14 cellular contexts compared by ENCODE assay signal in genomic region chr2:216151313-216152030, GRCh38. TPM values are rescaled to one million over a fixed set of nuclear protein-coding genes. Genes with fewer than 3 reads are reported as not detected.
DNase-seq lines count a peak whose midpoint lies in the region.
"Had no signal": no experiment of that assay in that cellular context is flagged by ENCODE, and none has a peak within 500 bp of the region (broad histone marks: within the 10 kb centered on the region; RNA-seq: fewer than 3 reads in every experiment).

No MANE protein-coding gene starts in this region.

- H3K4me1 Mint-ChIP-seq in activated CD4-positive, alpha-beta T cell treated with anti-CD3 and anti-CD28 coated beads, Interleukin-2, amount 10 ng/mL, durations not matched to agents 7 days and 5 days, result peaks cover 23% of the 10 kb centered on the region

- POLR2A ChIA-PET in activated CD4-positive, alpha-beta T cell treated with anti-CD3 and anti-CD28 coated beads, Interleukin-2, amount 10 ng/mL, durations not matched to agents 7 days and 5 days (lab: Charles Lee), result no interaction called here

- no peak overlapping the region for H3K4me3 Mint-ChIP-seq in activated CD4-positive, alpha-beta T cell treated with anti-CD3 and anti-CD28 coated beads, Interleukin-2, amount 10 ng/mL, durations not matched to agents 7 days and 5 days
- H3K4me3 Mint-ChIP-seq: activated CD8-positive, alpha-beta memory T cell treated with anti-CD3 and anti-CD28 coated beads, Interleukin-2, amount 10 ng/mL, durations not matched to agents 7 days and 5 days had no signal

- H3K9me3 Mint-ChIP-seq in activated CD4-positive, alpha-beta T cell treated with anti-CD3 and anti-CD28 coated beads, Interleukin-2, amount 10 ng/mL, durations not matched to agents 7 days and 5 days, result no peaks in the 10 kb centered on the region
- H3K9me3 Mint-ChIP-seq: IgD-negative memory B cell had no signal

- H3K27ac Mint-ChIP-seq in activated CD4-positive, alpha-beta T cell treated with anti-CD3 and anti-CD28 coated beads, Interleukin-2, amount 10 ng/mL, durations not matched to agents 7 days and 5 days, result peak overlapping the region; percentile 21
- H3K27ac Mint-ChIP-seq: activated CD8-positive, alpha-beta memory T cell treated with anti-CD3 and anti-CD28 coated beads, Interleukin-2, amount 10 ng/mL, durations not matched to agents 7 days and 5 days had no signal

- H3K27ac ChIP-seq in SJCRH30, result no peak overlapping the region
- H3K27ac ChIP-seq: SJSA1 had no signal

- no peaks in the 10 kb centered on the region for H3K9me3 ChIP-seq in SJCRH30 (replicated peaks)
- H3K9me3 ChIP-seq: SJSA1 had no signal

- H3K4me3 ChIP-seq in SJCRH30, result no peak overlapping the region
- H3K4me3 ChIP-seq: SJSA1 had no signal

- H3K27me3 Mint-ChIP-seq in activated CD4-positive, alpha-beta T cell treated with anti-CD3 and anti-CD28 coated beads, Interleukin-2, amount 10 ng/mL, durations not matched to agents 7 days and 5 days, result no peaks in the 10 kb centered on the region
- H3K27me3 Mint-ChIP-seq: activated CD8-positive, alpha-beta memory T cell treated with anti-CD3 and anti-CD28 coated beads, Interleukin-2, amount 10 ng/mL, durations not matched to agents 7 days and 5 days; IgD-negative memory B cell had no signal

- no peaks in the 10 kb centered on the region for H3K4me1 ChIP-seq in SJCRH30

- H3K36me3 ChIP-seq in SJCRH30, result peaks cover 93% of the 10 kb centered on the region

- DNase-seq in activated CD4-positive, alpha-beta T cell treated with anti-CD3 and anti-CD28 coated beads, Interleukin-2, amount 10 ng/mL, durations not matched to agents 7 days and 5 days, result no peak
- DNase-seq in activated CD4-positive, alpha-beta T cell treated with anti-CD3 and anti-CD28 coated beads, Interleukin-2, amount 50 U/mL, for 4 hours, result no peak
- peak; percentile 48 for DNase-seq in RKO (ENCODE audit: low spot score)
- peak; percentile 44 for DNase-seq in dermis blood vessel endothelial cell
- peak; percentile 83 for DNase-seq in renal cortical epithelial cell (ENCODE audit: low read depth)
- no peak for DNase-seq in SJCRH30
- DNase-seq in NCI-H2107 treated with DMSO at 0.1 percent for 48 hours (lab: John Stamatoyannopoulos, UW; ENCODE audit: unreplicated experiment), result no peak
- no peak for DNase-seq in D341Med (ENCODE audit: low spot score)
- DNase-seq: activated CD8-positive, alpha-beta memory T cell treated with anti-CD3 and anti-CD28 coated beads, Interleukin-2, amount 10 ng/mL, durations not matched to agents 7 days and 5 days; AML-193; NCI-H1930; small intestine had no signal

- CTCF ChIA-PET in activated CD4-positive, alpha-beta T cell treated with anti-CD3 and anti-CD28 coated beads, Interleukin-2, amount 10 ng/mL, durations not matched to agents 7 days and 5 days (lab: Charles Lee), result interaction anchor here (1.2 kb wide), 1 partner anchor 41 kb away, joined by 4 read pairs; no protein-coding TSS in a partner anchor

- peaks cover 80% of the 10 kb centered on the region for H3K36me3 Mint-ChIP-seq in activated CD4-positive, alpha-beta T cell treated with anti-CD3 and anti-CD28 coated beads, Interleukin-2, amount 10 ng/mL, durations not matched to agents 7 days and 5 days (ENCODE audit: low read depth)
- H3K36me3 Mint-ChIP-seq: IgD-negative memory B cell had no signal

- no peaks in the 10 kb centered on the region for H3K27me3 ChIP-seq in SJCRH30
- H3K27me3 ChIP-seq: SJSA1 had no signal

RNA-seq across cellular contexts. Expression of gene XRCC5, which starts 42.3 kb away (rescaled TPM):
- total RNA-seq in activated CD4-positive, alpha-beta T cell treated with anti-CD3 and anti-CD28 coated beads, Interleukin-2, amount 10 ng/mL, durations not matched to agents 7 days and 5 days, result 100 to 1,000 TPM; 292 to 331 TPM
- total RNA-seq in dermis blood vessel endothelial cell, result 272 and 383 TPM in 2 replicates
- 334 and 413 TPM in 2 replicates for total RNA-seq in renal cortical epithelial cell
- 449 and 483 TPM in 2 replicates for total RNA-seq in SJCRH30 (2014; rRNA removed; shearing (Covaris generic))

Comparison
In these comparisons a context has a peak if more than half of its experiments do, and no peak if none do; other contexts are left out.
1. DNase-seq: peak in RKO (single experiment), dermis blood vessel endothelial cell (single experiment) and renal cortical epithelial cell (single experiment); none in activated CD4-positive, alpha-beta T cell treated with anti-CD3 and anti-CD28 coated beads, Interleukin-2, amount 10 ng/mL, durations not matched to agents 7 days and 5 days (single experiment), activated CD4-positive, alpha-beta T cell treated with anti-CD3 and anti-CD28 coated beads, Interleukin-2, amount 50 U/mL, for 4 hours (0 of 2), SJCRH30 (0 of 2), NCI-H2107 treated with DMSO at 0.1 percent for 48 hours (single experiment) and D341Med (single experiment).